8 cellular contexts compared by ENCODE assay signal in the genomic region with DNA sequence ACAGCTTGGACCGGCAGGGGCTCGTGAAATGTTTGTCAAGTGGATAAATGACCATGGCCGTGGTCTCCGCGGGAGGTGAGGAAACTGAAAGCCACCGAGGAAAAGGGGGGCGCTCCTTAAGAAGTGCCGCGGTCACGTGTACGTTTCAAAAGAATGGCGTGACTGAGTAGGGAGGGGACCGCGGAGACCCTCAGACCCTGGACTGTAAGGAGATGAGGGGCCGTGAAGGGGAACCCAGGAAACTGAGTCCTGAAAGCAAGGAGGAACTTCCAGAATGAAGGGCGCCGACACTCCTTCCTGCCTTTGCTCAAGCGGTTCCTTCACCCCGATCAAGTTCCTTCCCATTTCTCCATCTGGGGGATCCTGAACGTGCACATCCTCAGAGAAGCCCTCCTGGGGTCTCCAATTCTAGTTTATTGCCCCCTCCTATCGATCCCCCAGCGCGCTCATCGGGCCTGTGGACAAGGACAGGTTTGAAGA. TPM values are rescaled to one million over a fixed set of nuclear protein-coding genes. Genes with fewer than 3 reads are reported as not detected.
DNase-seq lines count a peak whose midpoint lies in the region; ATAC-seq and TF ChIP-seq lines count a peak whose summit lies in the region.
"Not testable (repeated sequence)": the region's sequence is repeated elsewhere in the genome, so short reads cannot be mapped to it uniquely, and the experiment has no call there.

No MANE protein-coding gene starts in this region.

- not testable (repeated sequence) for H3K27me3 ChIP-seq in BLaER1; KMS-11 (ENCODE audit: insufficient read depth, low read depth); breast epithelium; mucosa of rectum (ENCODE audit: control insufficient read depth in 2 of 2, insufficient read depth in 2 of 2, low read length in 2 of 2); spleen (replicated peaks in 1 of 7)

- POLR2A ChIA-PET in WTC11 (lab: Charles Lee), result not testable (repeated sequence)

- peaks cover 13% of the 10 kb centered on the region for H3K27me3 Mint-ChIP-seq in WTC11 (ENCODE audit: low read depth)
- not testable (repeated sequence) for H3K27me3 Mint-ChIP-seq in glutamatergic neuron (ENCODE audit: unreplicated experiment)

- H3K4me2 ChIP-seq in BLaER1 (peak overlapping the region; percentile 99), KMS-11 (peak overlapping the region; percentile 76)

- peaks cover 49% of the 10 kb centered on the region for H3K4me1 ChIP-seq in BLaER1
- H3K4me1 ChIP-seq in KMS-11 (ENCODE audit: low read depth, poor library complexity, severe bottlenecking), result peaks cover 27% of the 10 kb centered on the region
- peaks cover 11 to 21% of the 10 kb centered on the region in 2 donors for H3K4me1 ChIP-seq in breast epithelium
- H3K4me1 ChIP-seq in mucosa of rectum (ENCODE audit: control insufficient read depth in 2 of 2, insufficient read depth in 2 of 2, low read length in 2 of 2), result peaks cover 39 to 47% of the 10 kb centered on the region in 2 donors
- peaks cover 31 to 67% (median 51%) of the 10 kb centered on the region in 6 donors for H3K4me1 ChIP-seq in spleen

- peak overlapping the region; percentile 97 for H3K27ac ChIP-seq in BLaER1
- 0 out of 2 replicates have a peak overlapping the region, but pooled peaks have one; percentile 18 for H3K27ac ChIP-seq in KMS-11
- H3K27ac ChIP-seq in breast epithelium, result peak overlapping the region; percentile 94 to 95
- H3K27ac ChIP-seq in mucosa of rectum (ENCODE audit: low read depth in 2 of 2, low read length in 2 of 2), result peak overlapping the region; percentile 95
- H3K27ac ChIP-seq in spleen, result peak overlapping the region; percentile 78 to 98 (median 94)

- peaks cover 22% of the 10 kb centered on the region for H3K79me2 ChIP-seq in KMS-11 (ENCODE audit: insufficient read depth, low read depth)

- H3K36me3 Mint-ChIP-seq in WTC11; glutamatergic neuron (ENCODE audit: unreplicated experiment): not testable (repeated sequence)

- H3K36me3 ChIP-seq in BLaER1, result peaks cover 56% of the 10 kb centered on the region
- not testable (repeated sequence) for H3K36me3 ChIP-seq in KMS-11 (ENCODE audit: insufficient read depth); breast epithelium
- peaks cover 28 to 41% of the 10 kb centered on the region in 2 donors for H3K36me3 ChIP-seq in mucosa of rectum (ENCODE audit: control insufficient read depth in 2 of 2, insufficient read depth in 2 of 2, low read length in 2 of 2)
- peaks cover 0 to 64% (median 26%) of the 10 kb centered on the region in 6 donors for H3K36me3 ChIP-seq in spleen

- H3K9ac ChIP-seq in BLaER1, result peak overlapping the region; percentile 97
- H3K9ac ChIP-seq in KMS-11, result peak overlapping the region; percentile 59
- H3K9ac ChIP-seq in mucosa of rectum (ENCODE audit: low read depth in 1 of 2, low read length in 2 of 2), result peak overlapping the region; percentile 98 to 100

- H3K9me3 Mint-ChIP-seq in WTC11; glutamatergic neuron (ENCODE audit: unreplicated experiment): not testable (repeated sequence)

- not testable (repeated sequence) for TF ChIP-seq CTCF in KMS-11 (conservative IDR thresholded peaks at IDR 0.05; ENCODE audit: low read depth, low read length); WTC11 (IDR thresholded peaks at IDR 0.05); breast epithelium (IDR thresholded peaks at IDR 0.05); glutamatergic neuron (IDR thresholded peaks at IDR 0.05; ENCODE audit: partially characterized antibody, unreplicated experiment); spleen (IDR thresholded peaks at IDR 0.05 in 8 of 11, conservative IDR thresholded peaks at IDR 0.05 in 3 of 11)

- H3K4me3 Mint-ChIP-seq in WTC11 (peak overlapping the region; percentile 96), glutamatergic neuron (ENCODE audit: unreplicated experiment) (peak overlapping the region; percentile 95)

- not testable (repeated sequence) for TF ChIP-seq POLR2A in breast epithelium (IDR thresholded peaks at IDR 0.05); spleen (IDR thresholded peaks at IDR 0.05)

- H2AFZ ChIP-seq in KMS-11 (ENCODE audit: low read depth), result peak overlapping the region; percentile 60

- H3K9me3 ChIP-seq in BLaER1; breast epithelium; mucosa of rectum (ENCODE audit: control insufficient read depth in 2 of 2, low read length in 2 of 2); spleen: not testable (repeated sequence)

- ATAC-seq in GM21529 (IDR thresholded peaks at IDR 0.05; ENCODE audit: unreplicated experiment), result peak; percentile 7
- 0 out of 2 replicates have a peak, but pooled peaks have one; percentile 6 for ATAC-seq in WTC11

- peaks cover 29% of the 10 kb centered on the region for H3K4me1 Mint-ChIP-seq in WTC11
- H3K4me1 Mint-ChIP-seq in glutamatergic neuron (ENCODE audit: low read depth, unreplicated experiment), result not testable (repeated sequence)

- H3K27ac Mint-ChIP-seq in WTC11, result not testable (repeated sequence)
- H3K27ac Mint-ChIP-seq in glutamatergic neuron (ENCODE audit: unreplicated experiment), result peak overlapping the region; percentile 66

- peaks cover 68% of the 10 kb centered on the region for H4K20me1 ChIP-seq in BLaER1
- not testable (repeated sequence) for H4K20me1 ChIP-seq in KMS-11 (ENCODE audit: insufficient read depth)

- CTCF ChIA-PET in WTC11 (lab: Charles Lee), result interaction anchor here (0.9 to 2.1 kb wide), 2 partner anchors 26 to 39 kb away, joined by 5 read pairs; partner anchors contain the start of gene CES3

- peak overlapping the region; percentile 99 for H3K4me3 ChIP-seq in BLaER1
- not testable (repeated sequence) for H3K4me3 ChIP-seq in KMS-11 (IDR thresholded peaks at IDR 0.05; ENCODE audit: insufficient read depth, low read depth, low read length)
- peak overlapping the region; percentile 89 to 99 (median 90) for H3K4me3 ChIP-seq in breast epithelium
- H3K4me3 ChIP-seq in mucosa of rectum (ENCODE audit: low read length in 2 of 2), result peak overlapping the region; percentile 85 to 98
- H3K4me3 ChIP-seq in spleen, result peak overlapping the region; percentile 60 to 98 (median 95)

- WGBS in spleen, 5 donors, result 3 to 7% (median 6%) methylated on average over 20 to 24 of the region's 24 CpGs

- intact Hi-C loops in breast epithelium (cut with DNase I; ENCODE audit: low total_unique reads); spleen (cut with DNase I; ENCODE audit: low total_unique reads): not testable (repeated sequence)

- DNase-seq in WTC11 (ENCODE audit: low spot score); breast epithelium (ENCODE audit: low spot score in 2 of 2); glutamatergic neuron; spleen: not testable (repeated sequence)

TF ChIP-seq in WTC11, 78 proteins besides CTCF, POLR2A, EP300 and RAD21:
- TF ChIP-seq, protein P1, sequence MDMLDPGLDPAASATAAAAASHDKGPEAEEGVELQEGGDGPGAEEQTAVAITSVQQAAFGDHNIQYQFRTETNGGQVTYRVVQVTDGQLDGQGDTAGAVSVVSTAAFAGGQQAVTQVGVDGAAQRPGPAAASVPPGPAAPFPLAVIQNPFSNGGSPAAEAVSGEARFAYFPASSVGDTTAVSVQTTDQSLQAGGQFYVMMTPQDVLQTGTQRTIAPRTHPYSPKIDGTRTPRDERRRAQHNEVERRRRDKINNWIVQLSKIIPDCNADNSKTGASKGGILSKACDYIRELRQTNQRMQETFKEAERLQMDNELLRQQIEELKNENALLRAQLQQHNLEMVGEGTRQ (CRISPR knock-in tag; IDR thresholded peaks at IDR 0.05), result 0 out of 2 replicates have a peak, but pooled peaks have one; percentile 34

RNA-seq across cellular contexts. Expression of gene CES2, which starts 0.4 kb away (rescaled TPM):
- total RNA-seq in WTC11 (2021) (21.6 to 29.7 TPM (median 23.2 TPM) in 3 replicates), breast epithelium (10 to 100 TPM; 25.9 to 33.1 (median 31.9) TPM), glutamatergic neuron (ENCODE audit: unreplicated experiment) (38.6 TPM), spleen (10 to 100 TPM; 21.6 to 48.1 (median 34.8) TPM)
- 10 to 100 TPM in 1 of 3 donors, 1 to 10 TPM in 2; 8.0 to 21.4 (median 8.5) TPM for polyA plus RNA-seq in spleen

RNA-seq across cellular contexts. Expression of gene CIAO2B, which starts 0.7 kb away (rescaled TPM):
- total RNA-seq in WTC11 (2021) (59.7 to 72.7 TPM (median 71.4 TPM) in 3 replicates), breast epithelium (10 to 100 TPM; 45.7 to 77.3 (median 65.4) TPM), glutamatergic neuron (ENCODE audit: unreplicated experiment) (89.4 TPM), spleen (10 to 100 TPM; 46.8 to 63.1 (median 55.8) TPM)
- 100 to 1,000 TPM; 114 to 168 (median 148) TPM for polyA plus RNA-seq in spleen

RNA-seq across cellular contexts. Expression of gene RRAD, which starts 9.5 kb away (rescaled TPM):
- total RNA-seq in WTC11 (2021), result 0.16 to 0.52 TPM (median 0.18 TPM) in 3 replicates
- total RNA-seq in breast epithelium, result 10 to 100 TPM in 1 of 3 donors, 1 to 10 TPM in 2; 7.7 to 11.1 (median 8.0) TPM
- 1.1 TPM for total RNA-seq in glutamatergic neuron (ENCODE audit: unreplicated experiment)
- 1 to 10 TPM in 5 of 7 donors, under 1 TPM in 2; 0.52 to 2.4 (median 1.5) TPM for total RNA-seq in spleen
- polyA plus RNA-seq in spleen, result 10 to 100 TPM in 1 of 3 donors, 1 to 10 TPM in 2; 4.0 to 16.4 (median 5.2) TPM

RNA-seq across cellular contexts. Expression of gene CDH16, which starts 16.2 kb away (rescaled TPM):
- total RNA-seq in WTC11 (2021) (not detected in 3 replicates), breast epithelium (not detected), glutamatergic neuron (ENCODE audit: unreplicated experiment) (not detected), spleen (not detected)
- polyA plus RNA-seq in spleen, result not detected

RNA-seq across cellular contexts. Expression of gene CES3, which starts 26.2 kb away (rescaled TPM):
- total RNA-seq in WTC11 (2021) (3.3 to 6.0 TPM (median 5.7 TPM) in 3 replicates), breast epithelium (1 to 10 TPM in 2 of 3 donors, under 1 TPM in 1; 0.29 to 5.9 (median 2.1) TPM), glutamatergic neuron (ENCODE audit: unreplicated experiment) (4.1 TPM), spleen (1 to 10 TPM in 1 of 7 donors, under 1 TPM in 5, not detected in 1; 0.23 to 1.3 (median 0.33) TPM)
- polyA plus RNA-seq in spleen, result under 1 TPM; 0.27 to 0.80 (median 0.43) TPM

Comparison
In these comparisons a context has a peak if more than half of its experiments do, and no peak if none do; other contexts are left out.
1. H3K27ac ChIP-seq: peak in every context shown above with its lines; median percentile 97 in BLaER1; 95 in mucosa of rectum; 94 in breast epithelium; 94 in spleen; 18 in KMS-11.